Comparison of ENCODE assay signal across 8 cellular contexts in genomic region chr15:40097968-40098476, GRCh38. TPM values are rescaled to one million over a fixed set of nuclear protein-coding genes. Genes with fewer than 3 reads are reported as not detected.
DNase-seq lines count a peak whose midpoint lies in the region; ATAC-seq and TF ChIP-seq lines count a peak whose summit lies in the region.

No MANE protein-coding gene starts in this region.

- no peak overlapping the region for H3K4me3 Mint-ChIP-seq in WTC11

- peak; percentile 29; the same call in 1 of the 2 replicates for ATAC-seq in WTC11
- peak in 1 of 2 donors; percentile 63 for ATAC-seq in upper lobe of left lung (ENCODE audit: low FRiP score in 2 of 2)
- ATAC-seq in HG03196 (IDR thresholded peaks at IDR 0.05; ENCODE audit: unreplicated experiment) = no peak
- no peak for ATAC-seq in HG02884 (IDR thresholded peaks at IDR 0.05; ENCODE audit: unreplicated experiment)

- WGBS in liver = 61% methylated on average over 10 of the region's 10 CpGs
- 16 to 32% methylated on average over 7 to 10 of the region's 10 CpGs for WGBS in upper lobe of left lung, 2 donors

- CTCF ChIA-PET in HEK293 (lab: Yijun Ruan, JAX) = interaction anchor here (0.5 to 2.3 kb wide), 5 partner anchors 11 to 177 kb away, joined by 3 to 10 read pairs (median 3); no protein-coding TSS in a partner anchor
- CTCF ChIA-PET in WTC11 (lab: Charles Lee) = interaction anchor here (1.2 to 4.1 kb wide), 6 partner anchors 10 to 177 kb away, joined by 3 to 15 read pairs (median 6); no protein-coding TSS in a partner anchor

- TF ChIP-seq RAD21 in liver (IDR thresholded peaks at IDR 0.05) = no peak

- POLR2A ChIA-PET in HEK293 (lab: Yijun Ruan, JAX) (interaction anchor here (1.1 to 4.6 kb wide), 6 partner anchors 9 to 51 kb away, joined by 3 to 30 read pairs (median 11); partner anchors contain the start of gene BMF), WTC11 (lab: Charles Lee) (interaction anchor here (1.8 kb wide), 1 partner anchor 10 kb away, joined by 7 read pairs; no protein-coding TSS in a partner anchor)

- TF ChIP-seq EP300 in upper lobe of left lung (IDR thresholded peaks at IDR 0.05) = no peak

- H3K36me3 ChIP-seq in HEK293 (ENCODE audit: control insufficient read depth in 2 of 2, insufficient read depth in 1 of 2, low read length in 2 of 2) (peaks cover 0 to 11% of the 10 kb centered on the region in 2 experiments; a peak in 1 of 3 replicates), liver (ENCODE audit: control insufficient read depth in 4 of 4, insufficient read depth in 3 of 4, low read depth in 1 of 4, low read length in 3 of 4) (no peaks in the 10 kb centered on the region), upper lobe of left lung (no peaks in the 10 kb centered on the region)

- no peaks in the 10 kb centered on the region for H3K27me3 ChIP-seq in liver (ENCODE audit: control insufficient read depth in 4 of 4, insufficient read depth in 4 of 4, low read length in 3 of 4)
- H3K27me3 ChIP-seq in upper lobe of left lung = no peaks in the 10 kb centered on the region

- peaks cover 20% of the 10 kb centered on the region for H3K36me3 Mint-ChIP-seq in WTC11

- peak in 1 of 4 donors; percentile 27 for TF ChIP-seq POLR2A in upper lobe of left lung (IDR thresholded peaks at IDR 0.05)

- H3K9me3 ChIP-seq in HEK293 (ENCODE audit: control insufficient read depth, insufficient read depth, low read depth, low read length) (no peaks in the 10 kb centered on the region), liver (ENCODE audit: control insufficient read depth in 4 of 4, low read length in 3 of 4) (no peaks in the 10 kb centered on the region), upper lobe of left lung (no peaks in the 10 kb centered on the region)

- H3K4me3 ChIP-seq in HEK293 (ENCODE audit: low read depth, low read length) (no peak overlapping the region), liver (ENCODE audit: low read depth in 1 of 3, low read length in 3 of 3) (no peak overlapping the region), upper lobe of left lung (no peak overlapping the region)

- H3K4me1 Mint-ChIP-seq in WTC11 = peaks cover 80% of the 10 kb centered on the region

- H3K27me3 Mint-ChIP-seq in WTC11 (ENCODE audit: low read depth) = no peaks in the 10 kb centered on the region

- H3K4me1 ChIP-seq in HEK293 (ENCODE audit: control insufficient read depth, insufficient read depth, low read length) (peaks cover 69% of the 10 kb centered on the region), liver (ENCODE audit: control insufficient read depth in 4 of 4, insufficient read depth in 4 of 4, low read length in 3 of 4) (peaks cover 38 to 62% (median 49%) of the 10 kb centered on the region in 4 donors), upper lobe of left lung (peaks cover 87 to 90% (median 87%) of the 10 kb centered on the region in 4 donors)

- H3K27ac Mint-ChIP-seq in WTC11 = no peak overlapping the region

- H3K9me3 Mint-ChIP-seq in WTC11 = no peaks in the 10 kb centered on the region

- TF ChIP-seq CTCF in HEK293 (tag by site-specific recombination; IDR thresholded peaks at IDR 0.05) = no peak
- no peak for TF ChIP-seq CTCF in WTC11 (IDR thresholded peaks at IDR 0.05)
- no peak for TF ChIP-seq CTCF in liver (IDR thresholded peaks at IDR 0.05; ENCODE audit: low read depth, low read length, missing input control)
- no peak for TF ChIP-seq CTCF in upper lobe of left lung (IDR thresholded peaks at IDR 0.05)

- peak overlapping the region; percentile 98 for H3K27ac ChIP-seq in HEK293 (ENCODE audit: extremely low read depth, low read depth, low read length)
- peak overlapping the region; percentile 78 to 81 for H3K27ac ChIP-seq in liver (ENCODE audit: low read depth in 1 of 2, low read length in 2 of 2)
- peak overlapping the region; percentile 80 to 92 (median 88) for H3K27ac ChIP-seq in upper lobe of left lung

- DNase-seq in AG20443 (ENCODE audit: low spot score) = peak; percentile 53
- DNase-seq in WTC11 (ENCODE audit: low spot score) = no peak
- DNase-seq in upper lobe of left lung = peak in 1 of 2 donors; percentile 80
- no peak for DNase-seq in NCI-H2196 treated with DMSO at 0.1 percent for 48 hours (lab: John Stamatoyannopoulos, UW; ENCODE audit: unreplicated experiment)

- H3K9ac ChIP-seq in liver (ENCODE audit: low read depth in 1 of 2, low read length in 2 of 2) = no peak overlapping the region

TF ChIP-seq in HEK293, 187 proteins besides CTCF, POLR2A, EP300 and RAD21 (continues in another document):
- TF ChIP-seq ZNF76 (tag by site-specific recombination; IDR thresholded peaks at IDR 0.05; ENCODE audit: borderline replicate concordance, low read depth) = no peak
- no peak for TF ChIP-seq ZNF600 (tag by site-specific recombination; IDR thresholded peaks at IDR 0.05)
- no peak for TF ChIP-seq ZNF26 (tag by site-specific recombination; IDR thresholded peaks at IDR 0.05)

TF ChIP-seq in WTC11, 78 proteins besides CTCF, POLR2A, EP300 and RAD21 (continues in another document):
- TF ChIP-seq NR3C1 (CRISPR knock-in tag; conservative IDR thresholded peaks at IDR 0.05; ENCODE audit: low read depth) (no peak), GABPB1 (CRISPR knock-in tag; IDR thresholded peaks at IDR 0.05) (no peak), ZNF263 (CRISPR knock-in tag; IDR thresholded peaks at IDR 0.05; ENCODE audit: low read depth) (no peak), CREB1 (CRISPR knock-in tag; IDR thresholded peaks at IDR 0.05) (no peak), ZNF396 (CRISPR knock-in tag; IDR thresholded peaks at IDR 0.05; ENCODE audit: borderline replicate concordance) (no peak), JAZF1 (CRISPR knock-in tag; IDR thresholded peaks at IDR 0.05) (no peak), SOX15 (CRISPR knock-in tag; IDR thresholded peaks at IDR 0.05) (no peak), GRHL2 (CRISPR knock-in tag; IDR thresholded peaks at IDR 0.05; ENCODE audit: insufficient replicate concordance, severe bottlenecking) (no peak), ZNF219 (CRISPR knock-in tag; IDR thresholded peaks at IDR 0.05; ENCODE audit: borderline replicate concordance) (no peak), HMGXB4 (CRISPR knock-in tag; IDR thresholded peaks at IDR 0.05) (no peak), JUN (CRISPR knock-in tag; IDR thresholded peaks at IDR 0.05) (no peak), NFE2L1 (CRISPR knock-in tag; IDR thresholded peaks at IDR 0.05) (no peak)

TF ChIP-seq in liver, 16 proteins besides CTCF, POLR2A, EP300 and RAD21 (continues in another document):
- no peak for TF ChIP-seq EGR1 (IDR thresholded peaks at IDR 0.05; ENCODE audit: low read depth in 2 of 2)
- TF ChIP-seq ATF3 (IDR thresholded peaks at IDR 0.05) = no peak
- TF ChIP-seq FOXA1 (IDR thresholded peaks at IDR 0.05) = no peak
- TF ChIP-seq HNF4A (conservative IDR thresholded peaks at IDR 0.05) = no peak
- no peak for TF ChIP-seq GABPA (IDR thresholded peaks at IDR 0.05 in 1 of 2, conservative IDR thresholded peaks at IDR 0.05 in 1 of 2)
- TF ChIP-seq ZBTB33 (IDR thresholded peaks at IDR 0.05) = no peak
- no peak for TF ChIP-seq SP1 (IDR thresholded peaks at IDR 0.05)
- TF ChIP-seq NR2F2 (IDR thresholded peaks at IDR 0.05) = no peak
- TF ChIP-seq FOXA2 (IDR thresholded peaks at IDR 0.05) = no peak
- TF ChIP-seq REST (IDR thresholded peaks at IDR 0.05) = no peak

RNA-seq across cellular contexts. Expression of gene BMF, which starts 10.7 kb away (rescaled TPM):
- total RNA-seq in WTC11 (2021) (32.9 to 36.9 TPM (median 36.6 TPM) in 3 replicates), liver (10 to 100 TPM in 1 of 2 donors, 1 to 10 TPM in 1; 6.6 to 10.2 TPM), upper lobe of left lung (100 to 1,000 TPM in 1 of 6 donors, 10 to 100 TPM in 4, 1 to 10 TPM in 1; 9.9 to 118 (median 26.2) TPM)
- 1 to 10 TPM in 1 of 2 donors, under 1 TPM in 1; 0.63 to 1.4 TPM for polyA plus RNA-seq in liver

RNA-seq across cellular contexts. Expression of gene SRP14, which starts 59.0 kb away (rescaled TPM):
- total RNA-seq in WTC11 (2021) (190 to 199 TPM (median 192 TPM) in 3 replicates), liver (10 to 100 TPM; 67.2 to 84.9 TPM), upper lobe of left lung (100 to 1,000 TPM in 5 of 6 donors, 10 to 100 TPM in 1; 55.5 to 342 (median 191) TPM)
- polyA plus RNA-seq in liver = 100 to 1,000 TPM; 146 to 357 TPM
